12 cellular contexts compared by ENCODE assay signal in the genomic region with DNA sequence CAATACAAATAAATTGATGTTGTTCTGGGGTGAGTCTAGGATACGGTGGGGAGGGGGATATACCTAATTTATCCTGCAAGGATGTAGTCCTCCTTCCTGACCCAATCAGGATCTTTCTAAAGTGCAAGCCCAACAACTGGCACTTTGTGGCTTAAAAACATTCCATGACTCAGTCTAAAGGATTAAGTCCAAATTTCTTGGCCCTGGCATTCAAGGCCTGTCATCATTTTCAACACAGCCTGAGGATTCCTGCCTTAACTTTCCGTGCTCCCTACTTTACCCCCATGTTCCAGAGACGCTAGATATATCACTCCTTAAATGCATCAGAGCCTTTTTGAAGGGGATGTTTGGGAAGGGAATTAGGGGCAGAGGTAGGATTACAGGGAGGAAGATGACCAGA. TPM values are rescaled to one million over a fixed set of nuclear protein-coding genes. Genes with fewer than 3 reads are reported as not detected.
DNase-seq lines count a peak whose midpoint lies in the region; ATAC-seq and TF ChIP-seq lines count a peak whose summit lies in the region.
"Had no signal": no experiment of that assay in that cellular context is flagged by ENCODE, and none has a peak within 500 bp of the region (broad histone marks: within the 10 kb centered on the region; RNA-seq: fewer than 3 reads in every experiment).

No MANE protein-coding gene starts in this region.

- H3K4me3 ChIP-seq in PC-3 (ENCODE audit: low read length) (no peak overlapping the region), esophagus squamous epithelium (no peak overlapping the region), osteoblast (ENCODE audit: insufficient read depth, low read length) (no peak overlapping the region)
- H3K4me3 ChIP-seq: skin epidermis had no signal

- H3K9me2 ChIP-seq in PC-3 (replicated peaks; ENCODE audit: low read length): no peaks in the 10 kb centered on the region

- no peaks in the 10 kb centered on the region for H3F3A ChIP-seq in PC-3 (ENCODE audit: low read length, unreplicated experiment)

- H3K4me1 Mint-ChIP-seq in T-helper 1 cell treated with Interleukin-12 subunit alpha and Interleukin-12 subunit beta and Interleukin-4 antibody, amounts not matched to agents 30 μg/mL and 1 μg/mL, for 36 hours (ENCODE audit: low read depth): peaks cover 21% of the 10 kb centered on the region

- peaks cover 4% of the 10 kb centered on the region for H3K27me3 Mint-ChIP-seq in T-helper 1 cell treated with Interleukin-12 subunit alpha and Interleukin-12 subunit beta and Interleukin-4 antibody, amounts not matched to agents 30 μg/mL and 1 μg/mL, for 36 hours (ENCODE audit: low read depth)

- H3K27me3 ChIP-seq in PC-3 (ENCODE audit: low read length) (no peaks in the 10 kb centered on the region), esophagus squamous epithelium (no peaks in the 10 kb centered on the region), osteoblast (ENCODE audit: insufficient read depth, low read length) (no peaks in the 10 kb centered on the region)

- no peak for TF ChIP-seq POLR2A in esophagus squamous epithelium (IDR thresholded peaks at IDR 0.05)

- H3K9me3 ChIP-seq in PC-3 (ENCODE audit: low read length) (no peaks in the 10 kb centered on the region), esophagus squamous epithelium (no peaks in the 10 kb centered on the region), osteoblast (ENCODE audit: low read depth, low read length) (no peaks in the 10 kb centered on the region)

- no peak for TF ChIP-seq CTCF in PC-3 (conservative IDR thresholded peaks at IDR 0.05; ENCODE audit: low read depth, low read length)
- no peak for TF ChIP-seq CTCF in esophagus squamous epithelium (IDR thresholded peaks at IDR 0.05)
- no peak for TF ChIP-seq CTCF in osteoblast (IDR thresholded peaks at IDR 0.05; ENCODE audit: extremely low read depth, low read depth, low read length)

- H3K4me3 Mint-ChIP-seq in T-helper 1 cell treated with Interleukin-12 subunit alpha and Interleukin-12 subunit beta and Interleukin-4 antibody, amounts not matched to agents 30 μg/mL and 1 μg/mL, for 36 hours: peak overlapping the region; percentile 64

- 37 to 60% methylated on average over 3 of the region's 3 CpGs for WGBS in esophagus squamous epithelium, 2 donors

- H3K4me2 ChIP-seq in PC-3 (ENCODE audit: low read length): no peak overlapping the region
- no peak overlapping the region for H3K4me2 ChIP-seq in osteoblast (ENCODE audit: insufficient read depth, low read length)

- H3K4me1 ChIP-seq in PC-3 (ENCODE audit: insufficient read depth, low read length): peaks cover 11% of the 10 kb centered on the region
- H3K4me1 ChIP-seq in esophagus squamous epithelium: peaks cover 9 to 57% (median 12%) of the 10 kb centered on the region in 3 donors
- peaks cover 26% of the 10 kb centered on the region for H3K4me1 ChIP-seq in osteoblast (ENCODE audit: insufficient read depth, low read length)

- H4K20me1 ChIP-seq in PC-3 (ENCODE audit: low read length) (no peaks in the 10 kb centered on the region), osteoblast (ENCODE audit: insufficient read depth, low read length) (no peaks in the 10 kb centered on the region)

- no peaks in the 10 kb centered on the region for H3K36me3 ChIP-seq in PC-3 (ENCODE audit: low read depth, low read length)
- H3K36me3 ChIP-seq in esophagus squamous epithelium: no peaks in the 10 kb centered on the region
- H3K36me3 ChIP-seq in osteoblast (ENCODE audit: insufficient read depth, low read length): no peaks in the 10 kb centered on the region

- no peak for DNase-seq in T-helper 1 cell
- peak; percentile 12 for DNase-seq in PC-3
- DNase-seq in esophagus squamous epithelium (lab: John Stamatoyannopoulos, UW): no peak
- DNase-seq in osteoblast (ENCODE audit: insufficient read length, low spot score, missing footprints): peak; percentile 95
- DNase-seq in HPDE6-E6E7 (ENCODE audit: extremely low spot score): no peak
- DNase-seq: DMS79 treated with DMSO at 0.1 percent for 48 hours, NCI-H187 had no signal

- H3K36me3 Mint-ChIP-seq in T-helper 1 cell treated with Interleukin-12 subunit alpha and Interleukin-12 subunit beta and Interleukin-4 antibody, amounts not matched to agents 30 μg/mL and 1 μg/mL, for 36 hours (ENCODE audit: low read depth): no peaks in the 10 kb centered on the region

- intact Hi-C loops in PC-3 (cut with micrococcal nuclease): loop anchor here (10.0 kb wide), 1 partner anchor 53 kb away; no protein-coding TSS in a partner anchor
- intact Hi-C loops in esophagus squamous epithelium (cut with DNase I): no loop called here

- ATAC-seq in PC-3: no peak
- ATAC-seq in GM21717 (IDR thresholded peaks at IDR 0.05; ENCODE audit: unreplicated experiment): no peak
- ATAC-seq in HG03469 (IDR thresholded peaks at IDR 0.05; ENCODE audit: unreplicated experiment): no peak

- H3K27ac ChIP-seq in PC-3 (ENCODE audit: low read length) (no peak overlapping the region), esophagus squamous epithelium (peak overlapping the region in 3 of 4 donors; percentile 7 to 99 (median 96)), osteoblast (ENCODE audit: low read depth, low read length) (peak overlapping the region; percentile 27)
- H3K27ac ChIP-seq: 22Rv1 had no signal

- POLR2A ChIA-PET in PC-3 (lab: Charles Lee; ENCODE audit: unreplicated experiment): no interaction called here

- H3K27ac Mint-ChIP-seq in T-helper 1 cell treated with Interleukin-12 subunit alpha and Interleukin-12 subunit beta and Interleukin-4 antibody, amounts not matched to agents 30 μg/mL and 1 μg/mL, for 36 hours: peak overlapping the region; percentile 37

- H3K9me3 Mint-ChIP-seq in T-helper 1 cell treated with Interleukin-12 subunit alpha and Interleukin-12 subunit beta and Interleukin-4 antibody, amounts not matched to agents 30 μg/mL and 1 μg/mL, for 36 hours: no peaks in the 10 kb centered on the region

- H3K79me2 ChIP-seq in PC-3 (ENCODE audit: low read length) (no peaks in the 10 kb centered on the region), osteoblast (ENCODE audit: insufficient read depth, low read length) (peaks cover 6% of the 10 kb centered on the region)

- H3K9ac ChIP-seq in PC-3 (ENCODE audit: low read length): no peak overlapping the region

- BruUV-seq in PC-3 (replicated peaks; lab: Mats Ljungman, UMichigan): no TSS peak

- CTCF ChIA-PET in PC-3 (lab: Charles Lee): interaction anchor here (0.7 to 1.8 kb wide), 2 partner anchors 38 to 88 kb away, joined by 6 to 41 read pairs; no protein-coding TSS in a partner anchor

- H2AFZ ChIP-seq in PC-3 (ENCODE audit: low read length) (no peak overlapping the region), osteoblast (ENCODE audit: low read length) (peak overlapping the region; percentile 11)

RNA-seq across cellular contexts. Expression of a gene that starts 1.0 kb away (rescaled TPM):
- total RNA-seq in PC-3 (2014; rRNA removed) (0.29 TPM in 1 of 2 replicates, not detected in the other), esophagus squamous epithelium (not detected), osteoblast (not detected in 2 replicates)

RNA-seq across cellular contexts. Expression of a gene that starts 1.5 kb away (rescaled TPM):
- total RNA-seq in PC-3 (2014; rRNA removed) (1.6 and 2.4 TPM in 2 replicates), esophagus squamous epithelium (1 to 10 TPM in 2 of 4 donors, under 1 TPM in 2; 0.35 to 4.8 (median 1.4) TPM), osteoblast (2.1 and 2.5 TPM in 2 replicates)

RNA-seq across cellular contexts. Expression of a gene that starts 12.6 kb away (rescaled TPM):
- total RNA-seq in PC-3 (2014; rRNA removed) (69.7 and 78.5 TPM in 2 replicates), esophagus squamous epithelium (10 to 100 TPM; 13.2 to 34.9 (median 19.5) TPM), osteoblast (17.0 and 17.4 TPM in 2 replicates)

RNA-seq across cellular contexts. Expression of a gene that starts 15.4 kb away (rescaled TPM):
- total RNA-seq in PC-3 (2014; rRNA removed) (not detected in 2 replicates), esophagus squamous epithelium (not detected), osteoblast (0.88 and 2.2 TPM in 2 replicates)

RNA-seq across cellular contexts. Expression of a gene that starts 36.1 kb away (rescaled TPM):
- total RNA-seq in PC-3 (2014; rRNA removed): 1.0 and 1.5 TPM in 2 replicates
- total RNA-seq in esophagus squamous epithelium: 10 to 100 TPM in 1 of 4 donors, 1 to 10 TPM in 1, under 1 TPM in 2; 0.08 to 12.2 (median 1.8) TPM
- 16.6 and 20.3 TPM in 2 replicates for total RNA-seq in osteoblast

Comparison
In these comparisons a context has a peak if more than half of its experiments do, and no peak if none do; other contexts are left out.
1. DNase-seq: peak in PC-3 (single experiment) and osteoblast (single experiment); none in T-helper 1 cell (0 of 5), esophagus squamous epithelium (single experiment) and HPDE6-E6E7 (single experiment).